8 cellular contexts compared by ENCODE assay signal in the genomic region with DNA sequence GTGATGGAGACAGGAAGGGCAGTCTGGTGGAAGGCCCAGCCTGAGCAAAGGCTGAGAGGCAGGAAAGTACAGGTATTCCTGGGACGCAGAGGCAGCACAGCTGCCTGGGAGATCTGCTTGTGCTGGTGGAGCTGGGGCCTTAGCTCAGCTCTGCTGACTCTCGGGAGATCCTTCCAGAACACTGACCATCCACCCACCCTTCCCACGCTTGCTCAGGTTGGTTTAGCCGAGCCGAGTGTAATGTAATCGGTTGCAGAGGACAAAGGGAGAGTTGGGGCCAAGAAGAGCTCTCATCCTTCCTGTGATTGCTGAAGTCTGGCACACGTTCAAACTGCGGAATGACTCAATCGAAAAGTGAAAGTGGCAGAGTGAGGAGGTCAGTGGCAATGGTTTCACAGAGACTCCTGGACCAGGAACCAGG. TPM values are rescaled to one million over a fixed set of nuclear protein-coding genes. Genes with fewer than 3 reads are reported as not detected.
DNase-seq lines count a peak whose midpoint lies in the region; ATAC-seq and TF ChIP-seq lines count a peak whose summit lies in the region.

No MANE protein-coding gene starts in this region.

- H3K27me3 Mint-ChIP-seq in nephron (ENCODE audit: low read depth) (peaks cover 7% of the 10 kb centered on the region), immature natural killer cell (ENCODE audit: low read depth in 3 of 3) (peaks cover 0 to 2% (median 0%) of the 10 kb centered on the region in 3 donors)

- H3K9me3 ChIP-seq in MG63 (no peaks in the 10 kb centered on the region), mammary epithelial cell (replicated peaks; ENCODE audit: insufficient read depth, low read length) (no peaks in the 10 kb centered on the region)

- H3K27me3 ChIP-seq in MG63 (no peaks in the 10 kb centered on the region), mammary epithelial cell (ENCODE audit: insufficient read depth, low read length) (no peaks in the 10 kb centered on the region)

- BruUV-seq in mammary epithelial cell (replicated peaks; lab: Mats Ljungman, UMichigan): no TSS peak

- H3K9me3 Mint-ChIP-seq in nephron: no peaks in the 10 kb centered on the region
- no peaks in the 10 kb centered on the region for H3K9me3 Mint-ChIP-seq in immature natural killer cell

- TF ChIP-seq CTCF in mammary epithelial cell (conservative IDR thresholded peaks at IDR 0.05 in 1 of 2, IDR thresholded peaks at IDR 0.05 in 1 of 2; ENCODE audit: extremely low read depth in 1 of 2, insufficient read depth in 1 of 2, low read depth in 1 of 2, low read length in 2 of 2): no peak
- TF ChIP-seq CTCF in nephron (IDR thresholded peaks at IDR 0.05; ENCODE audit: unreplicated experiment in 3 of 3): no peak

- CTCF ChIA-PET in mammary epithelial cell (lab: Charles Lee; ENCODE audit: low non-redundant PET): interaction anchor here (0.6 kb wide), 1 partner anchor 53 kb away, joined by 3 read pairs; no protein-coding TSS in a partner anchor

- peaks cover 47% of the 10 kb centered on the region for H3K4me1 ChIP-seq in mammary epithelial cell (ENCODE audit: insufficient read depth, low read length)

- H3K4me3 Mint-ChIP-seq in nephron (no peak overlapping the region), immature natural killer cell (no peak overlapping the region)

- H3K36me3 ChIP-seq in MG63 (no peaks in the 10 kb centered on the region), mammary epithelial cell (ENCODE audit: insufficient read depth, low read length) (no peaks in the 10 kb centered on the region)

- H3K9ac ChIP-seq in mammary epithelial cell (ENCODE audit: insufficient read depth, low read length): no peak overlapping the region

- peak overlapping the region; percentile 15 for H2AFZ ChIP-seq in mammary epithelial cell (ENCODE audit: low read depth, low read length)

- intact Hi-C loops in mammary epithelial cell (cut with micrococcal nuclease): loop anchor here (5.0 kb wide), 2 partner anchors 55 to 95 kb away; a partner anchor contains a TSS

- 2% methylated on average over 9 of the region's 9 CpGs for WGBS in mammary epithelial cell (ENCODE audit: low coverage, missing lambda C conversion rate)

- H4K20me1 ChIP-seq in mammary epithelial cell (ENCODE audit: insufficient read depth, low read length): no peaks in the 10 kb centered on the region

- H3K4me2 ChIP-seq in mammary epithelial cell (ENCODE audit: insufficient read depth, low read depth, low read length): peak overlapping the region; percentile 38

- dilution Hi-C loops in mammary epithelial cell (cut with HindIII; ENCODE audit: low sequenced_read_pairs): no loop called here

- DNase-seq in GM03348 (ENCODE audit: low spot score) (peak; percentile 88), MG63 (peak; percentile 87), mammary epithelial cell (peak; percentile 97), immature natural killer cell (no peak)

- H3K79me2 ChIP-seq in mammary epithelial cell (ENCODE audit: insufficient read depth, low read length): no peaks in the 10 kb centered on the region

- in situ Hi-C loops in mammary epithelial cell (cut with MboI; ENCODE audit: low sequenced_read_pairs in 2 of 2): no loop called here

- ATAC-seq in GM19397 (IDR thresholded peaks at IDR 0.05; ENCODE audit: unreplicated experiment): no peak
- ATAC-seq in GM19035 (IDR thresholded peaks at IDR 0.05; ENCODE audit: unreplicated experiment): no peak
- no peak for ATAC-seq in GM21825 (IDR thresholded peaks at IDR 0.05; ENCODE audit: unreplicated experiment)

- H3K27ac Mint-ChIP-seq in nephron (peak overlapping the region; percentile 67 to 74 (median 67)), immature natural killer cell (no peak overlapping the region)

- H3K4me1 Mint-ChIP-seq in nephron: peaks cover 27% of the 10 kb centered on the region
- H3K4me1 Mint-ChIP-seq in immature natural killer cell: no peaks in the 10 kb centered on the region

- no peaks in the 10 kb centered on the region for H3K36me3 Mint-ChIP-seq in nephron (ENCODE audit: low read depth)
- no peaks in the 10 kb centered on the region for H3K36me3 Mint-ChIP-seq in immature natural killer cell

- H3K27ac ChIP-seq in mammary epithelial cell (ENCODE audit: insufficient read depth, low read depth, low read length): no peak overlapping the region

- H3K4me3 ChIP-seq in MG63: no peak overlapping the region
- no peak overlapping the region for H3K4me3 ChIP-seq in mammary epithelial cell (replicated peaks in 1 of 3; ENCODE audit: insufficient read depth in 1 of 3, low read depth in 2 of 3, low read length in 3 of 3)

RNA-seq across cellular contexts. Expression of a gene that starts 43.1 kb away (rescaled TPM):
- total RNA-seq in MG63 (2014; rRNA removed; shearing (Covaris generic); ENCODE audit: low replicate concordance): 0.33 TPM in 1 of 2 replicates, not detected in the other
- not detected for total RNA-seq in mammary epithelial cell
- not detected for polyA plus RNA-seq in mammary epithelial cell
- polyA minus RNA-seq in mammary epithelial cell: not detected
- not detected for polyA plus RNA-seq in immature natural killer cell

RNA-seq across cellular contexts. Expression of a gene that starts 55.5 kb away (rescaled TPM):
- total RNA-seq in MG63 (2014; rRNA removed; shearing (Covaris generic); ENCODE audit: low replicate concordance): 1.1 TPM in 1 of 2 replicates, not detected in the other
- not detected for total RNA-seq in mammary epithelial cell
- not detected for polyA plus RNA-seq in mammary epithelial cell
- polyA minus RNA-seq in mammary epithelial cell: not detected
- not detected for polyA plus RNA-seq in immature natural killer cell

Comparison
In these comparisons a context has a peak if more than half of its experiments do, and no peak if none do; other contexts are left out.
1. DNase-seq: peak in GM03348 (single experiment), MG63 (single experiment) and mammary epithelial cell (single experiment); none in immature natural killer cell (0 of 3).
2. H3K27ac Mint-ChIP-seq: peak in nephron (3 of 3); none in immature natural killer cell (0 of 6).